In genomic region chr17:45225964-45226530, GRCh38 we compare ENCODE assay signal across 1 cellular context.
TF ChIP-seq lines count a peak whose summit lies in the region.

No MANE protein-coding gene starts in this region.

TF ChIP-seq in K562, 482 proteins besides CTCF, POLR2A, EP300 and RAD21 (continued from another document and continues in another):
- TF ChIP-seq CUX1 (CRISPR knock-in tag; IDR thresholded peaks at IDR 0.05) (no peak), DNMT1 (IDR thresholded peaks at IDR 0.05) (no peak), ELK1 (CRISPR knock-in tag; IDR thresholded peaks at IDR 0.05) (no peak), ZNF76 (CRISPR knock-in tag; IDR thresholded peaks at IDR 0.05; ENCODE audit: borderline replicate concordance) (0 out of 2 replicates have a peak, but pooled peaks have one; percentile 13), ETS2 (tag; IDR thresholded peaks at IDR 0.05; ENCODE audit: borderline replicate concordance, poor library complexity, severe bottlenecking) (no peak), AFF1 (IDR thresholded peaks at IDR 0.05; ENCODE audit: low read depth in 1 of 2, partially characterized antibody in 2 of 2) (peak in 1 of 2 experiments; percentile 25), PTBP1 (IDR thresholded peaks at IDR 0.05; ENCODE audit: low read depth, low read length) (no peak), ZNF217 (CRISPR knock-in tag; IDR thresholded peaks at IDR 0.05) (no peak), ZNF140 (CRISPR knock-in tag; IDR thresholded peaks at IDR 0.05) (no peak), MBD2 (IDR thresholded peaks at IDR 0.05; ENCODE audit: borderline replicate concordance, low read depth) (peak; percentile 11; the same call in 1 of the 2 replicates), CLOCK (CRISPR knock-in tag; IDR thresholded peaks at IDR 0.05; ENCODE audit: borderline replicate concordance) (no peak), ATF1 (CRISPR knock-in tag; IDR thresholded peaks at IDR 0.05) (no peak), ATF1 (tag; IDR thresholded peaks at IDR 0.05) (peak; percentile 45; the same call in 1 of the 2 replicates), SIN3A (IDR thresholded peaks at IDR 0.05; ENCODE audit: borderline replicate concordance in 2 of 2, control insufficient read depth in 1 of 2, low read depth in 2 of 2, low read length in 2 of 2) (no peak), FOXA1 (IDR thresholded peaks at IDR 0.05; ENCODE audit: borderline replicate concordance) (no peak), C11orf30 (IDR thresholded peaks at IDR 0.05; ENCODE audit: low read depth) (peak; percentile 48; the same call in 1 of the 2 replicates), GABPB1 (CRISPR knock-in tag; IDR thresholded peaks at IDR 0.05) (peak; percentile 67; the same call in 1 of the 2 replicates), AFF4 (CRISPR knock-in tag; IDR thresholded peaks at IDR 0.05) (no peak; the same call in 1 of the 2 replicates), HDGF (IDR thresholded peaks at IDR 0.05) (no peak), TCF7L2 (IDR thresholded peaks at IDR 0.05; ENCODE audit: low read depth, low read length) (no peak), ZNF134 (CRISPR knock-in tag; conservative IDR thresholded peaks at IDR 0.05) (no peak), HIVEP1 (CRISPR knock-in tag; IDR thresholded peaks at IDR 0.05) (no peak), CHCHD3 (CRISPR knock-in tag; IDR thresholded peaks at IDR 0.05) (no peak), SAP30 (IDR thresholded peaks at IDR 0.05; ENCODE audit: borderline replicate concordance, insufficient read depth, low read depth, low read length, poor library complexity, severe bottlenecking) (no peak), ZNF41 (CRISPR knock-in tag; conservative IDR thresholded peaks at IDR 0.05) (no peak), ZNF253 (CRISPR knock-in tag; conservative IDR thresholded peaks at IDR 0.05) (no peak), NELFE (IDR thresholded peaks at IDR 0.05; ENCODE audit: insufficient read depth, insufficient read length) (no peak), ZKSCAN8 (CRISPR knock-in tag; IDR thresholded peaks at IDR 0.05) (no peak; the same call in 1 of the 2 replicates), SP1 (CRISPR knock-in tag; IDR thresholded peaks at IDR 0.05) (no peak; the same call in 1 of the 2 replicates), SREBF2 (CRISPR knock-in tag; IDR thresholded peaks at IDR 0.05) (no peak), RHOXF2B (CRISPR knock-in tag; conservative IDR thresholded peaks at IDR 0.05) (no peak), NCOA2 (IDR thresholded peaks at IDR 0.05; ENCODE audit: partially characterized antibody in 2 of 2) (no peak), MIER1 (IDR thresholded peaks at IDR 0.05; ENCODE audit: low read depth) (no peak), ZNF717 (CRISPR knock-in tag; IDR thresholded peaks at IDR 0.05) (no peak), MNT (conservative IDR thresholded peaks at IDR 0.05) (peak; percentile 87 to 92), TBL1XR1 (IDR thresholded peaks at IDR 0.05; ENCODE audit: low read length in 2 of 2) (0 out of 4 replicates have a peak, but pooled peaks of 1 of the 2 experiments have one; percentile 9), ZNF79 (CRISPR knock-in tag; IDR thresholded peaks at IDR 0.05; ENCODE audit: low read depth) (no peak), ZNF586 (CRISPR knock-in tag; conservative IDR thresholded peaks at IDR 0.05) (no peak), FIP1L1 (IDR thresholded peaks at IDR 0.05; ENCODE audit: low read depth, low read length, poor library complexity, severe bottlenecking) (no peak), NFIC (IDR thresholded peaks at IDR 0.05) (no peak; the same call in 1 of the 2 replicates), PRPF4 (IDR thresholded peaks at IDR 0.05; ENCODE audit: insufficient read depth, low read depth, low read length, poor library complexity, severe bottlenecking) (no peak), SOX6 (IDR thresholded peaks at IDR 0.05) (peak; percentile 47; the same call in 1 of the 2 replicates), TAF15 (IDR thresholded peaks at IDR 0.05; ENCODE audit: low read depth, low read length) (no peak), NFE2L1 (tag; IDR thresholded peaks at IDR 0.05; ENCODE audit: borderline replicate concordance, low read depth) (no peak), PRMT5 (CRISPR knock-in tag; IDR thresholded peaks at IDR 0.05) (no peak)
